Comparison of ENCODE assay signal across 8 cellular contexts in the genomic region with DNA sequence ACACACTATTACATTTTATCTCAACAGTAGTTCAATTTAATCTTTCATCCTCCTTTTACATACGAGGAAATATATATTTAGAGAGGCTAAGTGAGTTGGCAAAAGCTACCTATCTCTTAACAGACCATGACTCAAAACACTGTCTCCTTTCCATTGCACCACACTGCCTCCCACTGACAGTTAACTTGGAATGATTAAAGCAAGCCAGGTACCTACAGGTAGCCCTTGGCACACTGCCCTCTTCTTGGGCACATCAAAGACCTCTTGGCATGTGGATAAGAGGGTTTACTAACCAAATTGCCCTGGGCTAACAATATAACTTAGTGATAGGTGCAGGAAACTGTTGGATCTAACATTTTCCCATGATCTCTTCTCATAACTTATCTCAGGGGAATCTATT. TPM values are rescaled to one million over a fixed set of nuclear protein-coding genes. Genes with fewer than 3 reads are reported as not detected.
A peak's percentile ranks its signal among the peaks of the same experiment; 100 is the strongest.
DNase-seq lines count a peak whose midpoint lies in the region; ATAC-seq lines count a peak whose summit lies in the region.

No MANE protein-coding gene starts in this region.

- peak overlapping the region; percentile 88; the same call in 1 of the 2 replicates for H3K4me3 ChIP-seq in GM08714 (ENCODE audit: low read length)

- no peaks in the 10 kb centered on the region for H3K36me3 Mint-ChIP-seq in IgD-negative memory B cell
- no peaks in the 10 kb centered on the region for H3K36me3 Mint-ChIP-seq in activated naive CD8-positive, alpha-beta T cell treated with anti-CD3 and anti-CD28 coated beads for 36 hours
- H3K36me3 Mint-ChIP-seq in naive thymus-derived CD8-positive, alpha-beta T cell: peaks cover 0 to 4% (median 3%) of the 10 kb centered on the region in 3 donors

- no peaks in the 10 kb centered on the region for H3K9me3 Mint-ChIP-seq in IgD-negative memory B cell
- H3K9me3 Mint-ChIP-seq in activated naive CD8-positive, alpha-beta T cell treated with anti-CD3 and anti-CD28 coated beads for 36 hours: no peaks in the 10 kb centered on the region
- peaks cover 0 to 3% (median 0%) of the 10 kb centered on the region in 9 donors for H3K9me3 Mint-ChIP-seq in naive thymus-derived CD8-positive, alpha-beta T cell

- no peak for DNase-seq in activated naive CD8-positive, alpha-beta T cell treated with anti-CD3 and anti-CD28 coated beads for 36 hours
- peak in 1 of 10 donors; percentile 31 for DNase-seq in naive thymus-derived CD8-positive, alpha-beta T cell
- DNase-seq in NCI-H128 (lab: John Stamatoyannopoulos, UW; ENCODE audit: unreplicated experiment): no peak
- no peak for DNase-seq in NCI-H446 treated with DMSO at 0.1 percent for 48 hours (lab: John Stamatoyannopoulos, UW)
- DNase-seq in GF-D8 (lab: John Stamatoyannopoulos, UW): no peak
- DNase-seq in GDM1 (lab: John Stamatoyannopoulos, UW): no peak

- H3K27me3 Mint-ChIP-seq in IgD-negative memory B cell: peaks cover 1% of the 10 kb centered on the region
- H3K27me3 Mint-ChIP-seq in activated naive CD8-positive, alpha-beta T cell treated with anti-CD3 and anti-CD28 coated beads for 36 hours: peaks cover 4% of the 10 kb centered on the region
- H3K27me3 Mint-ChIP-seq in naive thymus-derived CD8-positive, alpha-beta T cell: peaks cover 0 to 3% (median 0%) of the 10 kb centered on the region in 5 donors

- H3K4me3 Mint-ChIP-seq in IgD-negative memory B cell: peak overlapping the region; percentile 93 to 100 (median 98)
- H3K4me3 Mint-ChIP-seq in activated naive CD8-positive, alpha-beta T cell treated with anti-CD3 and anti-CD28 coated beads for 36 hours: peak overlapping the region; percentile 24
- H3K4me3 Mint-ChIP-seq in naive thymus-derived CD8-positive, alpha-beta T cell: peak overlapping the region; percentile 80 to 99 (median 91)

- H3K27ac Mint-ChIP-seq in IgD-negative memory B cell: peak overlapping the region in 2 of 3 donors; percentile 67 to 100
- no peak overlapping the region for H3K27ac Mint-ChIP-seq in activated naive CD8-positive, alpha-beta T cell treated with anti-CD3 and anti-CD28 coated beads for 36 hours
- peak overlapping the region in 9 of 10 donors; percentile 40 to 98 (median 87) for H3K27ac Mint-ChIP-seq in naive thymus-derived CD8-positive, alpha-beta T cell

- no peak for ATAC-seq in naive thymus-derived CD8-positive, alpha-beta T cell

- POLR2A ChIA-PET in naive thymus-derived CD8-positive, alpha-beta T cell (lab: Charles Lee): no interaction called here

- peaks cover 15 to 46% (median 41%) of the 10 kb centered on the region in 3 donors for H3K4me1 Mint-ChIP-seq in IgD-negative memory B cell
- peaks cover 46% of the 10 kb centered on the region for H3K4me1 Mint-ChIP-seq in activated naive CD8-positive, alpha-beta T cell treated with anti-CD3 and anti-CD28 coated beads for 36 hours
- H3K4me1 Mint-ChIP-seq in naive thymus-derived CD8-positive, alpha-beta T cell: peaks cover 14 to 81% (median 63%) of the 10 kb centered on the region in 4 donors

RNA-seq across cellular contexts. Expression of a gene that starts 1.9 kb away (rescaled TPM):
- 10.0 TPM for polyA plus RNA-seq in IgD-negative memory B cell
- total RNA-seq in activated naive CD8-positive, alpha-beta T cell treated with anti-CD3 and anti-CD28 coated beads for 36 hours: 1 to 10 TPM; 5.2 to 5.3 TPM
- 10 to 100 TPM; 13.8 to 15.9 TPM for total RNA-seq in naive thymus-derived CD8-positive, alpha-beta T cell
- 1 to 10 TPM; 4.8 to 6.8 (median 6.2) TPM for polyA plus RNA-seq in naive thymus-derived CD8-positive, alpha-beta T cell

RNA-seq across cellular contexts. Expression of a gene that starts 4.7 kb away (rescaled TPM):
- polyA plus RNA-seq in IgD-negative memory B cell: 9.1 TPM
- 1 to 10 TPM; 8.9 to 9.1 TPM for total RNA-seq in activated naive CD8-positive, alpha-beta T cell treated with anti-CD3 and anti-CD28 coated beads for 36 hours
- total RNA-seq in naive thymus-derived CD8-positive, alpha-beta T cell: 10 to 100 TPM; 12.4 to 13.3 TPM
- 1 to 10 TPM; 4.9 to 10.0 (median 5.8) TPM for polyA plus RNA-seq in naive thymus-derived CD8-positive, alpha-beta T cell

RNA-seq across cellular contexts. Expression of a gene that starts 49.5 kb away (rescaled TPM):
- polyA plus RNA-seq in IgD-negative memory B cell: 7.2 TPM
- total RNA-seq in activated naive CD8-positive, alpha-beta T cell treated with anti-CD3 and anti-CD28 coated beads for 36 hours: 1 to 10 TPM; 5.1 to 6.1 TPM
- 1 to 10 TPM; 3.4 to 4.4 TPM for total RNA-seq in naive thymus-derived CD8-positive, alpha-beta T cell
- 1 to 10 TPM; 2.8 to 5.6 (median 3.0) TPM for polyA plus RNA-seq in naive thymus-derived CD8-positive, alpha-beta T cell

Comparison
In these comparisons a context has a peak if more than half of its experiments do, and no peak if none do; other contexts are left out.
1. H3K4me3 Mint-ChIP-seq: peak in every context shown above with its lines; median percentile 98 in IgD-negative memory B cell; 91 in naive thymus-derived CD8-positive, alpha-beta T cell; 24 in activated naive CD8-positive, alpha-beta T cell treated with anti-CD3 and anti-CD28 coated beads for 36 hours.